13 cellular contexts compared by ENCODE assay signal in genomic region chr11:128701086-128701485, GRCh38. TPM values are rescaled to one million over a fixed set of nuclear protein-coding genes. Genes with fewer than 3 reads are reported as not detected.
DNase-seq lines count a peak whose midpoint lies in the region; ATAC-seq and TF ChIP-seq lines count a peak whose summit lies in the region.
"Had no signal": no experiment of that assay in that cellular context is flagged by ENCODE, and none has a peak within 500 bp of the region (broad histone marks: within the 10 kb centered on the region; RNA-seq: fewer than 3 reads in every experiment).

No MANE protein-coding gene starts in this region.

- peaks cover 99% of the 10 kb centered on the region for H3K4me1 Mint-ChIP-seq in stimulated activated naive CD8-positive, alpha-beta T cell treated with anti-CD3 and anti-CD28 coated beads, Interleukin-15, Interleukin-2, amounts not matched to agents 100 ng/mL and 50 ng/mL, for 24 hours (ENCODE audit: low read depth)
- peaks cover 91% of the 10 kb centered on the region for H3K4me1 Mint-ChIP-seq in endothelial cell (ENCODE audit: unreplicated experiment)

- peaks cover 0 to 12% (median 9%) of the 10 kb centered on the region in 4 donors for H3K4me1 ChIP-seq in esophagus muscularis mucosa

- no peak for TF ChIP-seq EP300 in esophagus muscularis mucosa (IDR thresholded peaks at IDR 0.05)

- no peaks in the 10 kb centered on the region for H3K9me3 ChIP-seq in esophagus muscularis mucosa

- no peaks in the 10 kb centered on the region for H3K27me3 Mint-ChIP-seq in stimulated activated naive CD8-positive, alpha-beta T cell treated with anti-CD3 and anti-CD28 coated beads, Interleukin-15, Interleukin-2, amounts not matched to agents 100 ng/mL and 50 ng/mL, for 24 hours
- peaks cover 13% of the 10 kb centered on the region for H3K27me3 Mint-ChIP-seq in endothelial cell (ENCODE audit: unreplicated experiment)

- H3K27ac Mint-ChIP-seq in stimulated activated naive CD8-positive, alpha-beta T cell treated with anti-CD3 and anti-CD28 coated beads, Interleukin-15, Interleukin-2, amounts not matched to agents 100 ng/mL and 50 ng/mL, for 24 hours, result peak overlapping the region; percentile 77
- peak overlapping the region; percentile 57 for H3K27ac Mint-ChIP-seq in endothelial cell (ENCODE audit: unreplicated experiment)

- H3K4me3 Mint-ChIP-seq in stimulated activated naive CD8-positive, alpha-beta T cell treated with anti-CD3 and anti-CD28 coated beads, Interleukin-15, Interleukin-2, amounts not matched to agents 100 ng/mL and 50 ng/mL, for 24 hours, result no peak overlapping the region
- peak overlapping the region; percentile 75 for H3K4me3 Mint-ChIP-seq in endothelial cell (ENCODE audit: unreplicated experiment)

- 90% methylated on average over 3 of the region's 3 CpGs for WGBS in esophagus muscularis mucosa

- TF ChIP-seq POLR2A in esophagus muscularis mucosa (IDR thresholded peaks at IDR 0.05; ENCODE audit: low read depth), result no peak

- H3K27me3 ChIP-seq in esophagus muscularis mucosa, result peaks cover 0 to 13% (median 2%) of the 10 kb centered on the region in 4 donors

- H3K36me3 Mint-ChIP-seq in stimulated activated naive CD8-positive, alpha-beta T cell treated with anti-CD3 and anti-CD28 coated beads, Interleukin-15, Interleukin-2, amounts not matched to agents 100 ng/mL and 50 ng/mL, for 24 hours (ENCODE audit: low read depth), result peaks cover 43% of the 10 kb centered on the region
- peaks cover 65% of the 10 kb centered on the region for H3K36me3 Mint-ChIP-seq in endothelial cell (ENCODE audit: low read depth, unreplicated experiment)

- no peak for ATAC-seq in stimulated activated naive CD8-positive, alpha-beta T cell treated with anti-CD3 and anti-CD28 coated beads, Interleukin-15, Interleukin-2, amounts not matched to agents 100 U/mL and 50 U/mL, for 24 hours
- ATAC-seq in HG03354 (IDR thresholded peaks at IDR 0.05; ENCODE audit: poor library complexity, severe bottlenecking, unreplicated experiment), result no peak
- ATAC-seq: esophagus mucosa had no signal

- no peak overlapping the region for H3K4me3 ChIP-seq in esophagus muscularis mucosa

- H3K27ac ChIP-seq in esophagus muscularis mucosa (replicated peaks in 1 of 4), result no peak overlapping the region

- no peak for DNase-seq in stimulated activated naive CD8-positive, alpha-beta T cell treated with anti-CD3 and anti-CD28 coated beads, Interleukin-15, Interleukin-2, amounts not matched to agents 100 U/mL and 50 U/mL, for 24 hours
- DNase-seq in NCI-H226 (peak; percentile 53), endothelial cell (ENCODE audit: low spot score) (no peak), stromal cell of bone marrow (ENCODE audit: low read depth) (peak; percentile 47), NCI-H345 (lab: John Stamatoyannopoulos, UW) (no peak), esophagus muscularis mucosa (ENCODE audit: extremely low spot score) (no peak)
- DNase-seq: midbrain, NCI-H187 treated with DMSO at 0.1 percent for 48 hours, NCI-H774, SHP77 had no signal

- H3K9me3 Mint-ChIP-seq in stimulated activated naive CD8-positive, alpha-beta T cell treated with anti-CD3 and anti-CD28 coated beads, Interleukin-15, Interleukin-2, amounts not matched to agents 100 ng/mL and 50 ng/mL, for 24 hours, result no peaks in the 10 kb centered on the region
- H3K9me3 Mint-ChIP-seq in endothelial cell (ENCODE audit: unreplicated experiment), result no peaks in the 10 kb centered on the region

- TF ChIP-seq CTCF in endothelial cell (IDR thresholded peaks at IDR 0.05; ENCODE audit: unreplicated experiment), result no peak
- TF ChIP-seq CTCF in esophagus muscularis mucosa (IDR thresholded peaks at IDR 0.05), result no peak

- H3K36me3 ChIP-seq in esophagus muscularis mucosa, result no peaks in the 10 kb centered on the region

- intact Hi-C loops in esophagus muscularis mucosa (cut with DNase I), result no loop called here

RNA-seq across cellular contexts. Expression of gene FLI1, which starts 7.2 kb away (rescaled TPM):
- 271 TPM for total RNA-seq in endothelial cell (ENCODE audit: unreplicated experiment)
- total RNA-seq in esophagus muscularis mucosa, result 10 to 100 TPM; 17.4 to 43.8 (median 29.6) TPM

Comparison
In these comparisons a context has a peak if more than half of its experiments do, and no peak if none do; other contexts are left out.
1. DNase-seq: peak in NCI-H226 (single experiment) and stromal cell of bone marrow (single experiment); none in stimulated activated naive CD8-positive, alpha-beta T cell treated with anti-CD3 and anti-CD28 coated beads, Interleukin-15, Interleukin-2, amounts not matched to agents 100 U/mL and 50 U/mL, for 24 hours (single experiment), endothelial cell (single experiment), NCI-H345 (single experiment) and esophagus muscularis mucosa (single experiment).